In genomic region chr9:33164921-33165262, GRCh38 we compare ENCODE assay signal across 8 cellular contexts. TPM values are rescaled to one million over a fixed set of nuclear protein-coding genes. Genes with fewer than 3 reads are reported as not detected.
DNase-seq lines count a peak whose midpoint lies in the region; ATAC-seq and TF ChIP-seq lines count a peak whose summit lies in the region.
"Not testable (repeated sequence)": the region's sequence is repeated elsewhere in the genome, so short reads cannot be mapped to it uniquely, and the experiment has no call there.

No MANE protein-coding gene starts in this region.

- ATAC-seq in GM23338; T-cell (replicated peaks in 1 of 4); activated naive CD8-positive, alpha-beta T cell treated with anti-CD3 and anti-CD28 coated beads, Interleukin-2, amount 50 U/mL, for 24 hours; stimulated activated naive B cell treated with anti-CD40 and anti-IgM and Interleukin-4, amounts not matched to agents 10 μg/mL and 1 μg/mL and 100 μg/mL, for 72 hours (replicated peaks): not testable (repeated sequence)

- H3K4me2 ChIP-seq in GM23338 (peak overlapping the region; percentile 100), hepatocyte (peak overlapping the region; percentile 80)

- H3K4me1 Mint-ChIP-seq in GM23338 (peaks cover 36% of the 10 kb centered on the region), T-cell (peaks cover 80 to 86% (median 81%) of the 10 kb centered on the region in 3 donors), nephron (peaks cover 67% of the 10 kb centered on the region)
- peaks cover 76% of the 10 kb centered on the region for H3K4me1 Mint-ChIP-seq in activated naive CD8-positive, alpha-beta T cell treated with anti-CD3 and anti-CD28 coated beads, Interleukin-2, amount 50 U/mL, for 24 hours
- H3K4me1 Mint-ChIP-seq in stimulated activated naive B cell treated with anti-CD40 and anti-IgM and Interleukin-4, amounts not matched to agents 10 μg/mL and 1 μg/mL and 100 μg/mL, for 72 hours, result peaks cover 62 to 81% of the 10 kb centered on the region in 2 donors

- BruUV-seq in A673 (replicated peaks; lab: Mats Ljungman, UMichigan), result not testable (repeated sequence)

- not testable (repeated sequence) for DNase-seq in A673 (ENCODE audit: low spot score); GM23338 (ENCODE audit: low spot score); T-cell; activated naive CD8-positive, alpha-beta T cell treated with anti-CD3 and anti-CD28 coated beads, Interleukin-2, amount 50 U/mL, for 24 hours; effector memory CD4-positive, alpha-beta T cell; hepatocyte (ENCODE audit: low spot score); stimulated activated naive B cell treated with anti-CD40 and anti-IgM and Interleukin-4, amounts not matched to agents 10 μg/mL and 1 μg/mL and 100 μg/mL, for 72 hours

- H3K4me3 ChIP-seq in A673 (ENCODE audit: low read depth, low read length, poor library complexity, severe bottlenecking) (peak overlapping the region; percentile 95), hepatocyte (peak overlapping the region; percentile 84)
- H3K4me3 ChIP-seq in GM23338, result not testable (repeated sequence)
- peak overlapping the region; percentile 95 for H3K4me3 ChIP-seq in effector memory CD4-positive, alpha-beta T cell (ENCODE audit: insufficient read depth, low read depth, low read length, poor library complexity, severe bottlenecking)

- H3K27ac Mint-ChIP-seq in GM23338, result not testable (repeated sequence)
- H3K27ac Mint-ChIP-seq in T-cell, result peak overlapping the region; percentile 94 to 96
- peak overlapping the region; percentile 89 for H3K27ac Mint-ChIP-seq in activated naive CD8-positive, alpha-beta T cell treated with anti-CD3 and anti-CD28 coated beads, Interleukin-2, amount 50 U/mL, for 24 hours
- peak overlapping the region; percentile 83 to 99 (median 98) for H3K27ac Mint-ChIP-seq in nephron
- peak overlapping the region; percentile 97 for H3K27ac Mint-ChIP-seq in stimulated activated naive B cell treated with anti-CD40 and anti-IgM and Interleukin-4, amounts not matched to agents 10 μg/mL and 1 μg/mL and 100 μg/mL, for 72 hours

- H3F3A ChIP-seq in GM23338 (replicated peaks; ENCODE audit: low read depth), result peaks cover 10% of the 10 kb centered on the region

- H3K27me3 Mint-ChIP-seq in GM23338 (ENCODE audit: insufficient read depth, low read depth, poor library complexity), result peaks cover 11% of the 10 kb centered on the region
- not testable (repeated sequence) for H3K27me3 Mint-ChIP-seq in T-cell; activated naive CD8-positive, alpha-beta T cell treated with anti-CD3 and anti-CD28 coated beads, Interleukin-2, amount 50 U/mL, for 24 hours; nephron (ENCODE audit: low read depth); stimulated activated naive B cell treated with anti-CD40 and anti-IgM and Interleukin-4, amounts not matched to agents 10 μg/mL and 1 μg/mL and 100 μg/mL, for 72 hours

- H2AFZ ChIP-seq in GM23338, hepatocyte: not testable (repeated sequence)

- POLR2A ChIA-PET in A673 (lab: Charles Lee; ENCODE audit: low non-redundant PET); T-cell (lab: Charles Lee): not testable (repeated sequence)

- not testable (repeated sequence) for H3K27me3 ChIP-seq in A673 (replicated peaks; ENCODE audit: insufficient read depth, low read depth, low read length, poor library complexity); effector memory CD4-positive, alpha-beta T cell (replicated peaks; ENCODE audit: control insufficient read depth, insufficient read depth, low read length, poor library complexity, severe bottlenecking); hepatocyte
- H3K27me3 ChIP-seq in GM23338 (ENCODE audit: insufficient read depth), result peaks cover 18% of the 10 kb centered on the region

- H3K4me1 ChIP-seq in A673 (ENCODE audit: insufficient read depth, low read length, poor library complexity, severe bottlenecking), result peaks cover 65% of the 10 kb centered on the region
- H3K4me1 ChIP-seq in GM23338 (ENCODE audit: insufficient read depth), result peaks cover 25% of the 10 kb centered on the region
- H3K4me1 ChIP-seq in effector memory CD4-positive, alpha-beta T cell (ENCODE audit: control insufficient read depth, insufficient read depth, low read length, poor library complexity, severe bottlenecking), result peaks cover 56% of the 10 kb centered on the region
- H3K4me1 ChIP-seq in hepatocyte (ENCODE audit: insufficient read depth), result peaks cover 59% of the 10 kb centered on the region

- H3K4me3 Mint-ChIP-seq in GM23338 (peak overlapping the region; percentile 77; the same call in 1 of the 3 replicates), T-cell (peak overlapping the region; percentile 86 to 97 (median 96)), nephron (peak overlapping the region; percentile 91 to 96 (median 92))
- peak overlapping the region; percentile 94 for H3K4me3 Mint-ChIP-seq in activated naive CD8-positive, alpha-beta T cell treated with anti-CD3 and anti-CD28 coated beads, Interleukin-2, amount 50 U/mL, for 24 hours
- H3K4me3 Mint-ChIP-seq in stimulated activated naive B cell treated with anti-CD40 and anti-IgM and Interleukin-4, amounts not matched to agents 10 μg/mL and 1 μg/mL and 100 μg/mL, for 72 hours, result peak overlapping the region; percentile 94 to 95

- 82% methylated on average over 7 of the region's 7 CpGs for WGBS in hepatocyte (ENCODE audit: low lambda C conversion rate, missing lambda C conversion rate)

- H3K9me3 ChIP-seq in A673 (ENCODE audit: low read depth, low read length, poor library complexity, severe bottlenecking); effector memory CD4-positive, alpha-beta T cell (ENCODE audit: control insufficient read depth, low read length); hepatocyte (ENCODE audit: low read depth): not testable (repeated sequence)

- peak overlapping the region; percentile 91 for H3K27ac ChIP-seq in A673 (ENCODE audit: low read depth, low read length, poor library complexity, severe bottlenecking)
- H3K27ac ChIP-seq in GM23338 (ENCODE audit: low read depth), result not testable (repeated sequence)
- H3K27ac ChIP-seq in effector memory CD4-positive, alpha-beta T cell (ENCODE audit: insufficient read depth, low read length, poor library complexity, severe bottlenecking), result peak overlapping the region; percentile 92
- H3K27ac ChIP-seq in hepatocyte, result peak overlapping the region; percentile 97

- intact Hi-C loops in A673 (cut with micrococcal nuclease; ENCODE audit: unreplicated experiment), result loop anchor here (5.0 kb wide), 1 partner anchor 57 kb away; no protein-coding TSS in a partner anchor

- H3K9me2 ChIP-seq in GM23338 (ENCODE audit: insufficient read depth); hepatocyte (replicated peaks; ENCODE audit: insufficient read depth): not testable (repeated sequence)

- H3K36me3 ChIP-seq in A673 (ENCODE audit: insufficient read depth, low read length, poor library complexity, severe bottlenecking); GM23338 (ENCODE audit: insufficient read depth); effector memory CD4-positive, alpha-beta T cell (ENCODE audit: control insufficient read depth, insufficient read depth, low read length); hepatocyte (replicated peaks; ENCODE audit: insufficient read depth, low read depth): not testable (repeated sequence)

- H3K9me3 Mint-ChIP-seq in GM23338; T-cell; activated naive CD8-positive, alpha-beta T cell treated with anti-CD3 and anti-CD28 coated beads, Interleukin-2, amount 50 U/mL, for 24 hours; nephron; stimulated activated naive B cell treated with anti-CD40 and anti-IgM and Interleukin-4, amounts not matched to agents 10 μg/mL and 1 μg/mL and 100 μg/mL, for 72 hours: not testable (repeated sequence)

- TF ChIP-seq CTCF in A673 (conservative IDR thresholded peaks at IDR 0.05; ENCODE audit: low read depth, low read length); GM23338 (conservative IDR thresholded peaks at IDR 0.05; ENCODE audit: low read depth in 2 of 2); hepatocyte (IDR thresholded peaks at IDR 0.05; ENCODE audit: poor library complexity); nephron (IDR thresholded peaks at IDR 0.05; ENCODE audit: unreplicated experiment in 3 of 3): not testable (repeated sequence)

- peaks cover 40% of the 10 kb centered on the region for H3K79me2 ChIP-seq in GM23338 (replicated peaks; ENCODE audit: insufficient read depth)
- peaks cover 64% of the 10 kb centered on the region for H3K79me2 ChIP-seq in hepatocyte

- CTCF ChIA-PET in A673 (lab: Charles Lee); T-cell (lab: Charles Lee): not testable (repeated sequence)

- H4K20me1 ChIP-seq in GM23338 (replicated peaks; ENCODE audit: insufficient read depth); hepatocyte (ENCODE audit: insufficient read depth, poor library complexity, severe bottlenecking): not testable (repeated sequence)

- not testable (repeated sequence) for H3K36me3 Mint-ChIP-seq in GM23338 (ENCODE audit: low read depth); T-cell; nephron (ENCODE audit: low read depth)
- peaks cover 12% of the 10 kb centered on the region for H3K36me3 Mint-ChIP-seq in activated naive CD8-positive, alpha-beta T cell treated with anti-CD3 and anti-CD28 coated beads, Interleukin-2, amount 50 U/mL, for 24 hours (ENCODE audit: low read depth)
- H3K36me3 Mint-ChIP-seq in stimulated activated naive B cell treated with anti-CD40 and anti-IgM and Interleukin-4, amounts not matched to agents 10 μg/mL and 1 μg/mL and 100 μg/mL, for 72 hours, result peaks cover 22 to 24% of the 10 kb centered on the region in 2 donors

RNA-seq across cellular contexts. Expression of gene B4GALT1, which starts 2.2 kb away (rescaled TPM):
- total RNA-seq in A673 (2021) (31.0 and 32.0 TPM in 2 replicates), T-cell (10 to 100 TPM; 33.2 to 85.3 (median 44.1) TPM), hepatocyte (76.3 and 78.3 TPM in 2 replicates)
- 14.7 and 15.8 TPM in 2 replicates for total RNA-seq in GM23338 (2014; rRNA removed; shearing (Covaris generic))
- polyA plus RNA-seq in GM23338 (2016; fragmentation: Nextera tagmentation; extraction: Ambion mirVana) (6.3 and 7.0 TPM in 2 replicates), hepatocyte (45.6 and 63.9 TPM in 2 replicates)
